Comparison of ENCODE assay signal across 10 cellular contexts in genomic region chr7:151769189-151769821, GRCh38.
DNase-seq lines count a peak whose midpoint lies in the region; ATAC-seq, FAIRE-seq and TF ChIP-seq lines count a peak whose summit lies in the region.
"Had no signal": no experiment of that assay in that cellular context is flagged by ENCODE, and none has a peak within 500 bp of the region (broad histone marks: within the 10 kb centered on the region; RNA-seq: fewer than 3 reads in every experiment).

No MANE protein-coding gene starts in this region.

- ATAC-seq in GM19438 (IDR thresholded peaks at IDR 0.05; ENCODE audit: low read depth, unreplicated experiment) (peak; percentile 58), esophagus mucosa (no peak)

- no peak overlapping the region for H3K9ac ChIP-seq in kidney (ENCODE audit: low read length in 2 of 2)

- peak overlapping the region; percentile 73 for H3K4me3 ChIP-seq in Jurkat, Clone E6-1 (ENCODE audit: low read length)
- H3K4me3 ChIP-seq in kidney (ENCODE audit: low read length in 2 of 2) (no peak overlapping the region), foreskin fibroblast (ENCODE audit: low read depth in 1 of 2, low read length in 2 of 2) (no peak overlapping the region)
- H3K4me3 ChIP-seq: lung had no signal

- no peak for FAIRE-seq in kidney (lab: Jason Lieb, UNC)

- intact Hi-C loops in kidney (cut with DNase I) = no loop called here

- H3K4me1 ChIP-seq in kidney (ENCODE audit: control insufficient read depth in 1 of 2, insufficient read depth in 1 of 2, low read depth in 1 of 2, low read length in 2 of 2) = no peaks in the 10 kb centered on the region

- no peaks in the 10 kb centered on the region for H3K9me3 ChIP-seq in kidney (ENCODE audit: control insufficient read depth in 1 of 2, low read length in 2 of 2)

- H3K36me3 ChIP-seq in kidney (ENCODE audit: control insufficient read depth in 1 of 2, insufficient read depth in 2 of 2, low read length in 2 of 2) = peaks cover 0 to 2% of the 10 kb centered on the region in 2 donors
- H3K36me3 ChIP-seq: brain microvascular endothelial cell had no signal

- no peak overlapping the region for H3K27ac ChIP-seq in kidney (ENCODE audit: low read depth in 2 of 2, low read length in 2 of 2)
- H3K27ac ChIP-seq: brain microvascular endothelial cell had no signal

- TF ChIP-seq CTCF in kidney (IDR thresholded peaks at IDR 0.05; ENCODE audit: borderline replicate concordance, extremely low read depth, insufficient read depth) (no peak), foreskin fibroblast (IDR thresholded peaks at IDR 0.05; ENCODE audit: low read depth, low read length) (no peak)

- peak; percentile 99 for DNase-seq in Jurkat, Clone E6-1 (ENCODE audit: low read depth, low spot score)
- peak; percentile 71 for DNase-seq in activated effector memory CD4-positive, alpha-beta T cell treated with anti-CD3 and anti-CD28 coated beads, Interleukin-2, amount 50 U/mL, for 16 hours
- peak; percentile 13 for DNase-seq in stimulated activated CD8-positive, alpha-beta memory T cell treated with anti-CD3 and anti-CD28 coated beads, Interleukin-12 subunit alpha, Interleukin-12 subunit beta, amount 100 ng/mL, for 4 hours (ENCODE audit: low read depth)
- DNase-seq in kidney = no peak
- DNase-seq in NCI-H1694 treated with DMSO at 0.1 percent for 48 hours (lab: John Stamatoyannopoulos, UW) = no peak
- no peak for DNase-seq in foreskin fibroblast
- DNase-seq: brain microvascular endothelial cell had no signal

Comparison
In these comparisons a context has a peak if more than half of its experiments do, and no peak if none do; other contexts are left out.
1. DNase-seq: peak in Jurkat, Clone E6-1 (single experiment), activated effector memory CD4-positive, alpha-beta T cell treated with anti-CD3 and anti-CD28 coated beads, Interleukin-2, amount 50 U/mL, for 16 hours (single experiment) and stimulated activated CD8-positive, alpha-beta memory T cell treated with anti-CD3 and anti-CD28 coated beads, Interleukin-12 subunit alpha, Interleukin-12 subunit beta, amount 100 ng/mL, for 4 hours (single experiment); none in kidney (single experiment), NCI-H1694 treated with DMSO at 0.1 percent for 48 hours (single experiment) and foreskin fibroblast (0 of 2).